In genomic region chr15:57332326-57332725, GRCh38 we compare ENCODE assay signal across 32 cellular contexts. TPM values are rescaled to one million over a fixed set of nuclear protein-coding genes. Genes with fewer than 3 reads are reported as not detected.
"Had no signal": no experiment of that assay in that cellular context is flagged by ENCODE, and none has a peak within 500 bp of the region (broad histone marks: within the 10 kb centered on the region; RNA-seq: fewer than 3 reads in every experiment).

No MANE protein-coding gene starts in this region.

- ATAC-seq: activated CD4-positive, CD25-positive, alpha-beta regulatory T cell treated with anti-CD3 and anti-CD28 coated beads, Interleukin-2, amount 50 U/mL, for 24 hours; activated CD8-positive, alpha-beta T cell treated with anti-CD3 and anti-CD28 coated beads for 36 hours; activated T-cell treated with anti-CD3 and anti-CD28 coated beads, Interleukin-2, amount 50 U/mL, for 4 hours; activated T-helper 17 cell treated with anti-CD3 and anti-CD28 coated beads, Interleukin-2, amount 50 U/mL, for 72 hours; effector memory CD8-positive, alpha-beta T cell; foreskin keratinocyte; gastroesophageal sphincter had no signal

- H3K4me1 Mint-ChIP-seq: activated T-helper 17 cell treated with anti-CD3 and anti-CD28 coated beads, Interleukin-2, amount 50 U/mL, for 72 hours had no signal

- H3K4me1 ChIP-seq: gastroesophageal sphincter had no signal

- H3K27me3 ChIP-seq: brain microvascular endothelial cell had no signal

- H3K4me3 Mint-ChIP-seq: activated B cell treated with CpG ODN at 0.5 μM for 24 hours; activated CD8-positive, alpha-beta T cell treated with anti-CD3 and anti-CD28 coated beads for 36 hours; activated naive CD8-positive, alpha-beta T cell; activated T-cell treated with anti-CD3 and anti-CD28 coated beads, Interleukin-2, amount 50 U/mL, for 4 hours; activated T-helper 17 cell treated with anti-CD3 and anti-CD28 coated beads, Interleukin-2, amount 50 U/mL, for 72 hours; central memory CD8-positive, alpha-beta T cell; effector memory CD8-positive, alpha-beta T cell; T-helper 1 cell treated with Interleukin-12 subunit alpha and Interleukin-12 subunit beta and Interleukin-4 antibody, amounts not matched to agents 30 μg/mL and 1 μg/mL, for 36 hours; T-helper 2 cell treated with Interferon-gamma antibody and Interleukin-4, amounts not matched to agents 5 μg/mL and 100 μg/mL, for 36 hours had no signal

- H3K27ac ChIP-seq: brain microvascular endothelial cell, coronary artery, esophagus muscularis mucosa, foreskin keratinocyte, gastroesophageal sphincter, WERI-Rb-1 had no signal

- H3K4me3 ChIP-seq: coronary artery, esophagus muscularis mucosa, gastroesophageal sphincter had no signal

- H3K36me3 ChIP-seq: brain microvascular endothelial cell, esophagus muscularis mucosa, gastroesophageal sphincter, WERI-Rb-1 had no signal

- H3K9me3 ChIP-seq: esophagus muscularis mucosa, gastroesophageal sphincter had no signal

- FAIRE-seq: astrocyte, bronchial epithelial cell had no signal

- H3K9me3 Mint-ChIP-seq: activated B cell treated with CpG ODN at 0.5 μM for 24 hours; activated CD8-positive, alpha-beta T cell treated with anti-CD3 and anti-CD28 coated beads for 36 hours; activated T-cell treated with anti-CD3 and anti-CD28 coated beads, Interleukin-2, amount 50 U/mL, for 4 hours; activated T-helper 17 cell treated with anti-CD3 and anti-CD28 coated beads, Interleukin-2, amount 50 U/mL, for 72 hours; central memory CD8-positive, alpha-beta T cell; effector memory CD8-positive, alpha-beta T cell; T-helper 1 cell treated with Interleukin-12 subunit alpha and Interleukin-12 subunit beta and Interleukin-4 antibody, amounts not matched to agents 30 μg/mL and 1 μg/mL, for 36 hours; T-helper 2 cell treated with Interferon-gamma antibody and Interleukin-4, amounts not matched to agents 5 μg/mL and 100 μg/mL, for 36 hours had no signal

- DNase-seq: activated B cell treated with CpG ODN at 0.5 μM for 24 hours; activated CD4-positive, alpha-beta T cell treated with anti-CD3 and anti-CD28 coated beads for 48 hours; activated CD4-positive, alpha-beta T cell treated with anti-CD3 and anti-CD28 coated beads, Interleukin-2, amount 50 U/mL, for 1 hour; activated CD4-positive, alpha-beta T cell treated with anti-CD3 and anti-CD28 coated beads, Interleukin-2, amount 50 U/mL, for 48 hours; activated CD8-positive, alpha-beta memory T cell treated with anti-CD3 and anti-CD28 coated beads for 24 hours; activated CD8-positive, alpha-beta T cell treated with anti-CD3 and anti-CD28 coated beads for 36 hours; activated effector memory CD4-positive, alpha-beta T cell treated with Interleukin-2 at 50 U/mL for 16 hours; activated gamma-delta T cell treated with Interleukin-2 at 50 U/mL for 16 hours; activated naive CD4-positive, alpha-beta T cell treated with anti-CD3 and anti-CD28 coated beads, Interleukin-2, amount 50 U/mL, for 16 hours; activated naive CD4-positive, alpha-beta T cell treated with Interleukin-2 at 50 U/mL for 16 hours; activated T-cell treated with anti-CD3 and anti-CD28 coated beads, Interleukin-2, amount 50 U/mL, for 4 hours; amniotic stem cell; anterior cingulate cortex; brain microvascular endothelial cell; dermis blood vessel endothelial cell; effector CD4-positive, alpha-beta T cell; effector memory CD8-positive, alpha-beta T cell; erythroblast; foreskin keratinocyte; T1000; WERI-Rb-1 had no signal

- H3K36me3 Mint-ChIP-seq: activated naive CD8-positive, alpha-beta T cell had no signal

- H3K27ac Mint-ChIP-seq: activated B cell treated with CpG ODN at 0.5 μM for 24 hours; activated CD8-positive, alpha-beta T cell treated with anti-CD3 and anti-CD28 coated beads for 36 hours; activated naive CD8-positive, alpha-beta T cell; activated T-helper 17 cell treated with anti-CD3 and anti-CD28 coated beads, Interleukin-2, amount 50 U/mL, for 72 hours; effector memory CD8-positive, alpha-beta T cell; T-helper 1 cell treated with Interleukin-12 subunit alpha and Interleukin-12 subunit beta and Interleukin-4 antibody, amounts not matched to agents 30 μg/mL and 1 μg/mL, for 36 hours; T-helper 2 cell treated with Interferon-gamma antibody and Interleukin-4, amounts not matched to agents 5 μg/mL and 100 μg/mL, for 36 hours had no signal

RNA-seq across cellular contexts. Expression of gene CGNL1, which starts 44.0 kb away (rescaled TPM):
- total RNA-seq: activated CD8-positive, alpha-beta T cell treated with anti-CD3 and anti-CD28 coated beads for 36 hours; activated T-helper 17 cell treated with anti-CD3 and anti-CD28 coated beads, Interleukin-2, amount 50 U/mL, for 72 hours had no signal
